Comparison of ENCODE assay signal across 25 cellular contexts in genomic region chr10:59109826-59110225, GRCh38.
DNase-seq lines count a peak whose midpoint lies in the region; ATAC-seq, FAIRE-seq and TF ChIP-seq lines count a peak whose summit lies in the region.
"Had no signal": no experiment of that assay in that cellular context is flagged by ENCODE, and none has a peak within 500 bp of the region (broad histone marks: within the 10 kb centered on the region; RNA-seq: fewer than 3 reads in every experiment).

No MANE protein-coding gene starts in this region.

- DNase-seq in A549 (ENCODE audit: low read depth in 1 of 2, low spot score in 1 of 2) (no peak), H4 (ENCODE audit: low spot score) (peak; percentile 37), hepatocyte (ENCODE audit: low spot score) (no peak), left colon (no peak), stomach (no peak), RKO (ENCODE audit: low spot score) (no peak), NCI-H1930 (lab: John Stamatoyannopoulos, UW) (no peak)
- DNase-seq: BE2C; Calu3; CD4-positive, alpha-beta memory T cell; DMS53; EL; Karpas-422; MG63; NCI-H1048; NCI-H1436 treated with DMSO at 0.1 percent for 48 hours; NCI-H2029 treated with DMSO at 0.1 percent for 48 hours; NCI-H2171; NCI-H526; NK-92 treated with Interleukin-12 subunit alpha and Interleukin-12 subunit beta, amount 100 ng/mL, for 24 hours; Right ventricle myocardium superior had no signal

- no peak overlapping the region for H3K9ac ChIP-seq in SU-DHL-6 (ENCODE audit: low read length)

- no peak for FAIRE-seq in A549 (lab: Jason Lieb, UNC)
- FAIRE-seq: GM12892, H1, RCC 7860 had no signal

- H3K9me3 ChIP-seq in A549 (no peaks in the 10 kb centered on the region), SU-DHL-6 (ENCODE audit: insufficient read depth, low read length) (peaks cover 10% of the 10 kb centered on the region; the same call in 1 of the 2 replicates), hepatocyte (ENCODE audit: low read depth) (no peaks in the 10 kb centered on the region), stomach (no peaks in the 10 kb centered on the region)
- H3K9me3 ChIP-seq: BE2C, MG63 had no signal

- TF ChIP-seq RAD21 in A549 (conservative IDR thresholded peaks at IDR 0.05 in 1 of 2, IDR thresholded peaks at IDR 0.05 in 1 of 2): no peak

- CTCF ChIA-PET in A549 (lab: Yijun Ruan, JAX): no interaction called here

- no peaks in the 10 kb centered on the region for H3K9me2 ChIP-seq in SU-DHL-6 (replicated peaks; ENCODE audit: insufficient read depth, low read length)
- H3K9me2 ChIP-seq in hepatocyte (replicated peaks; ENCODE audit: insufficient read depth): no peaks in the 10 kb centered on the region

- TF ChIP-seq POLR2A in A549 (IDR thresholded peaks at IDR 0.05; ENCODE audit: low read length) (no peak), stomach (IDR thresholded peaks at IDR 0.05) (no peak)

- TF ChIP-seq CTCF in A549 (IDR thresholded peaks at IDR 0.05): no peak
- TF ChIP-seq CTCF in SU-DHL-6 (IDR thresholded peaks at IDR 0.05; ENCODE audit: insufficient read depth, low read length, poor library complexity, severe bottlenecking): no peak
- TF ChIP-seq CTCF in hepatocyte (IDR thresholded peaks at IDR 0.05; ENCODE audit: poor library complexity): no peak
- TF ChIP-seq CTCF in stomach (IDR thresholded peaks at IDR 0.05): no peak

- H3K79me2 ChIP-seq in SU-DHL-6 (ENCODE audit: insufficient read depth, low read length) (no peaks in the 10 kb centered on the region), hepatocyte (no peaks in the 10 kb centered on the region)

- H3K27ac ChIP-seq in A549 (no peak overlapping the region), SU-DHL-6 (ENCODE audit: low read depth, low read length) (no peak overlapping the region), hepatocyte (peak overlapping the region; percentile 22), stomach (no peak overlapping the region)

- H3K27me3 ChIP-seq in SU-DHL-6 (ENCODE audit: low read length) (no peaks in the 10 kb centered on the region), hepatocyte (no peaks in the 10 kb centered on the region), stomach (no peaks in the 10 kb centered on the region)
- H3K27me3 ChIP-seq: BE2C had no signal

- H3K4me1 ChIP-seq in A549 (peaks cover 21% of the 10 kb centered on the region), hepatocyte (ENCODE audit: insufficient read depth) (peaks cover 27% of the 10 kb centered on the region), stomach (peaks cover 0 to 27% (median 15%) of the 10 kb centered on the region in 4 donors)

- intact Hi-C loops in left colon (cut with DNase I, micrococcal nuclease): no loop called here
- intact Hi-C loops in stomach (cut with DNase I; ENCODE audit: low total_unique reads): no loop called here

- POLR2A ChIA-PET in A549 (lab: Yijun Ruan, JAX): no interaction called here

- WGBS in A549 (ENCODE audit: missing lambda C conversion rate): 83% methylated on average over 2 of the region's 2 CpGs
- WGBS in hepatocyte (ENCODE audit: low lambda C conversion rate, missing lambda C conversion rate): 62% methylated on average over 2 of the region's 2 CpGs
- 17 to 40% (median 31%) methylated on average over 2 of the region's 2 CpGs for WGBS in stomach, 5 donors

- peaks cover 8% of the 10 kb centered on the region; the same call in 1 of the 2 replicates for H3K36me3 ChIP-seq in SU-DHL-6 (ENCODE audit: low read length)
- H3K36me3 ChIP-seq in hepatocyte (replicated peaks; ENCODE audit: insufficient read depth, low read depth): no peaks in the 10 kb centered on the region
- no peaks in the 10 kb centered on the region for H3K36me3 ChIP-seq in stomach
- H3K36me3 ChIP-seq: BE2C, MG63 had no signal

- H3K4me2 ChIP-seq in A549: peak overlapping the region; percentile 58; the same call in 2 of the 3 replicates
- H3K4me2 ChIP-seq in SU-DHL-6 (ENCODE audit: low read depth, low read length, poor library complexity, severe bottlenecking): peak overlapping the region; percentile 26
- no peak overlapping the region for H3K4me2 ChIP-seq in hepatocyte

- H4K20me1 ChIP-seq in SU-DHL-6 (ENCODE audit: low read depth, low read length): no peaks in the 10 kb centered on the region
- H4K20me1 ChIP-seq in hepatocyte (ENCODE audit: insufficient read depth, poor library complexity, severe bottlenecking): no peaks in the 10 kb centered on the region

- ATAC-seq in A549: no peak
- no peak for ATAC-seq in left colon

- TF ChIP-seq EP300 in A549 (IDR thresholded peaks at IDR 0.05) (no peak), stomach (IDR thresholded peaks at IDR 0.05) (no peak)

- H3K4me3 ChIP-seq in A549 (no peak overlapping the region), SU-DHL-6 (ENCODE audit: insufficient read depth, low read length, poor library complexity, severe bottlenecking) (no peak overlapping the region), hepatocyte (no peak overlapping the region), stomach (no peak overlapping the region)
- H3K4me3 ChIP-seq: MG63 had no signal

- H2AFZ ChIP-seq in SU-DHL-6 (ENCODE audit: low read depth, low read length, severe bottlenecking) (peak overlapping the region; percentile 36), hepatocyte (no peak overlapping the region)

- H3F3A ChIP-seq in SU-DHL-6 (ENCODE audit: insufficient read depth): no peaks in the 10 kb centered on the region

TF ChIP-seq in A549, 52 proteins besides CTCF, POLR2A, EP300 and RAD21:
- TF ChIP-seq HDAC2 (IDR thresholded peaks at IDR 0.05) (no peak), RCOR1 (IDR thresholded peaks at IDR 0.05; ENCODE audit: low read depth, low read length) (no peak), HOXB5 (CRISPR knock-in tag; IDR thresholded peaks at IDR 0.05) (no peak), GATA3 (IDR thresholded peaks at IDR 0.05; ENCODE audit: borderline replicate concordance) (no peak), MAX (IDR thresholded peaks at IDR 0.05) (no peak), HES2 (IDR thresholded peaks at IDR 0.05) (no peak), MAZ (IDR thresholded peaks at IDR 0.05; ENCODE audit: borderline replicate concordance, low read depth, low read length) (no peak), NFE2L2 (conservative IDR thresholded peaks at IDR 0.05; ENCODE audit: low read length) (no peak), CBX8 (IDR thresholded peaks at IDR 0.05) (no peak), RARB (CRISPR knock-in tag; IDR thresholded peaks at IDR 0.05) (no peak), CBX2 (IDR thresholded peaks at IDR 0.05; ENCODE audit: borderline replicate concordance, low read depth) (no peak), NR3C1 (IDR thresholded peaks at IDR 0.05) (no peak), KDM1A (IDR thresholded peaks at IDR 0.05; ENCODE audit: low read depth) (no peak), BHLHE40 (IDR thresholded peaks at IDR 0.05; ENCODE audit: low read depth, low read length) (no peak), JUNB (IDR thresholded peaks at IDR 0.05) (no peak)
